In the genomic region with DNA sequence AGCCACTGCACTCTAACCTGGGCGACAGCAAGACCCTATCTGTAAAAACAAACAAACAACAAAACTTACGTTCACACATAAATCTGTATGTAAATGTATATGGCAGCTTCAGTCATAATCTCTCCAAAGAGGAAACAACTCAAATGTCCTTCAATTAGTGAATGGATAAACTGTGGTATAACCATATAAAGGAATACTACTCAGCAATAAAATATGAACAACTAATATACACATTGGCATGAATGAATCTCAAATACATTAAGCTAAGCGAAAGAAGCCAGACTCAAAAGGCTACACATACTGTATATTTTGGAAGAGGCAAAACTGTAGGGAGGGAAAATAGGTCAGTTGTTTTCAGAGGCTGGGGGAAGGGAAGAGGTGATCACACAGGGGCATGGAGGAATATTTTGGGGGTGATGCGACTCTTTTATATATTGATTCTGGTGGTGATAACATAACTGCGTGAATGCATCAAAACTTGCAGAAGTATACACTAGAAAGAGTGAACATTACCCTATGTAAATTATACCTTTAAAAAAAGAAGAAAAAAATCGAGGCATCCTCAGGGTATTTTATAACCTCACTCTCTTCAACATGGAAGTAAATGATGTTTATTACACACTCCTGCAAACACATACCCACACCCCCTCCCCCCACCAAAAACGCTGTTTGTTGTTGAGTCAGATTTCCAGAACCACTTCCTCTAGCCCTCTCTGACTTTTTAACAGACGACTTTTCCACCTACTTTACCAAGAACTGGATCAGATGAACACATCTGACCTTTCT, we compare ENCODE assay signal across 9 cellular contexts. TPM values are rescaled to one million over a fixed set of nuclear protein-coding genes. Genes with fewer than 3 reads are reported as not detected.
DNase-seq lines count a peak whose midpoint lies in the region; ATAC-seq, FAIRE-seq and TF ChIP-seq lines count a peak whose summit lies in the region.
"Had no signal": no experiment of that assay in that cellular context is flagged by ENCODE, and none has a peak within 500 bp of the region (broad histone marks: within the 10 kb centered on the region; RNA-seq: fewer than 3 reads in every experiment).

No MANE protein-coding gene starts in this region.

- no peaks in the 10 kb centered on the region for H3K36me3 ChIP-seq in mammary epithelial cell (ENCODE audit: insufficient read depth, low read length)
- H3K36me3 ChIP-seq in kidney (ENCODE audit: control insufficient read depth in 1 of 2, insufficient read depth in 2 of 2, low read length in 2 of 2), result no peaks in the 10 kb centered on the region

- CTCF ChIA-PET in mammary epithelial cell (lab: Charles Lee; ENCODE audit: low non-redundant PET), result no interaction called here

- peak overlapping the region; percentile 24 for H3K4me2 ChIP-seq in mammary epithelial cell (ENCODE audit: insufficient read depth, low read depth, low read length)

- BruUV-seq in mammary epithelial cell (replicated peaks; lab: Mats Ljungman, UMichigan), result no TSS peak

- H3K4me1 ChIP-seq in mammary epithelial cell (ENCODE audit: insufficient read depth, low read length) (peaks cover 26% of the 10 kb centered on the region), kidney (ENCODE audit: control insufficient read depth in 1 of 2, insufficient read depth in 1 of 2, low read depth in 1 of 2, low read length in 2 of 2) (no peaks in the 10 kb centered on the region)

- no peaks in the 10 kb centered on the region for H3K27me3 ChIP-seq in mammary epithelial cell (ENCODE audit: insufficient read depth, low read length)

- FAIRE-seq in kidney (lab: Jason Lieb, UNC), result no peak

- H3K4me3 ChIP-seq in mammary epithelial cell (replicated peaks in 1 of 3; ENCODE audit: insufficient read depth in 1 of 3, low read depth in 2 of 3, low read length in 3 of 3), result no peak overlapping the region
- H3K4me3 ChIP-seq in kidney (ENCODE audit: low read length in 2 of 2), result no peak overlapping the region

- dilution Hi-C loops in mammary epithelial cell (cut with HindIII; ENCODE audit: low sequenced_read_pairs), result no loop called here

- in situ Hi-C loops in mammary epithelial cell (cut with MboI; ENCODE audit: low sequenced_read_pairs in 2 of 2), result no loop called here

- no peak overlapping the region for H3K9ac ChIP-seq in mammary epithelial cell (ENCODE audit: insufficient read depth, low read length)
- H3K9ac ChIP-seq in kidney (ENCODE audit: low read length in 2 of 2), result no peak overlapping the region

- intact Hi-C loops in mammary epithelial cell (cut with micrococcal nuclease) (no loop called here), kidney (cut with DNase I) (no loop called here)

- DNase-seq in DMS53 (lab: John Stamatoyannopoulos, UW) (peak; percentile 21), DMS53 treated with DMSO at 0.1 percent for 48 hours (lab: John Stamatoyannopoulos, UW; ENCODE audit: unreplicated experiment) (no peak), SW480 (ENCODE audit: low spot score) (peak; percentile 39), mammary epithelial cell (peak; percentile 59), NCI-H524 treated with DMSO at 0.1 percent for 48 hours (lab: John Stamatoyannopoulos, UW) (no peak), kidney (no peak)
- peak; percentile 43 to 58 for DNase-seq in stimulated activated CD8-positive, alpha-beta memory T cell treated with anti-CD3 and anti-CD28 coated beads, Interleukin-2, amount 100 ng/mL, for 48 hours (ENCODE audit: low read depth in 2 of 2)

- 14% methylated on average over 8 of the region's 8 CpGs for WGBS in mammary epithelial cell (ENCODE audit: low coverage, missing lambda C conversion rate)

- no peak overlapping the region for H2AFZ ChIP-seq in mammary epithelial cell (ENCODE audit: low read depth, low read length)

- no peak for TF ChIP-seq CTCF in mammary epithelial cell (conservative IDR thresholded peaks at IDR 0.05 in 1 of 2, IDR thresholded peaks at IDR 0.05 in 1 of 2; ENCODE audit: extremely low read depth in 1 of 2, insufficient read depth in 1 of 2, low read depth in 1 of 2, low read length in 2 of 2)
- no peak for TF ChIP-seq CTCF in kidney (IDR thresholded peaks at IDR 0.05; ENCODE audit: borderline replicate concordance, extremely low read depth, insufficient read depth)

- no peaks in the 10 kb centered on the region for H4K20me1 ChIP-seq in mammary epithelial cell (ENCODE audit: insufficient read depth, low read length)

- ATAC-seq in GM18867 (IDR thresholded peaks at IDR 0.05; ENCODE audit: unreplicated experiment), result no peak

- no peak overlapping the region for H3K27ac ChIP-seq in mammary epithelial cell (ENCODE audit: insufficient read depth, low read depth, low read length)
- H3K27ac ChIP-seq in kidney (ENCODE audit: low read depth in 2 of 2, low read length in 2 of 2), result no peak overlapping the region
- H3K27ac ChIP-seq: 22Rv1 had no signal

- H3K79me2 ChIP-seq in mammary epithelial cell (ENCODE audit: insufficient read depth, low read length), result no peaks in the 10 kb centered on the region

- H3K9me3 ChIP-seq in mammary epithelial cell (replicated peaks; ENCODE audit: insufficient read depth, low read length) (no peaks in the 10 kb centered on the region), kidney (ENCODE audit: control insufficient read depth in 1 of 2, low read length in 2 of 2) (no peaks in the 10 kb centered on the region)

RNA-seq across cellular contexts. Expression of a gene that starts 18.0 kb away (rescaled TPM):
- 10 to 100 TPM in 1 of 2 donors, 1 to 10 TPM in 1; 6.5 to 16.4 TPM for total RNA-seq in mammary epithelial cell
- polyA plus RNA-seq in mammary epithelial cell, result 5.4 TPM
- polyA minus RNA-seq in mammary epithelial cell, result 6.7 TPM
- 21.0 TPM for total RNA-seq in kidney
- 6.3 TPM for polyA plus RNA-seq in kidney (ENCODE audit: insufficient read depth, low read depth, low replicate concordance)

Comparison
In these comparisons a context has a peak if more than half of its experiments do, and no peak if none do; other contexts are left out.
1. DNase-seq: peak in DMS53 (single experiment), SW480 (single experiment), mammary epithelial cell (single experiment) and stimulated activated CD8-positive, alpha-beta memory T cell treated with anti-CD3 and anti-CD28 coated beads, Interleukin-2, amount 100 ng/mL, for 48 hours (2 of 2); none in DMS53 treated with DMSO at 0.1 percent for 48 hours (single experiment), NCI-H524 treated with DMSO at 0.1 percent for 48 hours (single experiment) and kidney (single experiment).